In the genomic region with DNA sequence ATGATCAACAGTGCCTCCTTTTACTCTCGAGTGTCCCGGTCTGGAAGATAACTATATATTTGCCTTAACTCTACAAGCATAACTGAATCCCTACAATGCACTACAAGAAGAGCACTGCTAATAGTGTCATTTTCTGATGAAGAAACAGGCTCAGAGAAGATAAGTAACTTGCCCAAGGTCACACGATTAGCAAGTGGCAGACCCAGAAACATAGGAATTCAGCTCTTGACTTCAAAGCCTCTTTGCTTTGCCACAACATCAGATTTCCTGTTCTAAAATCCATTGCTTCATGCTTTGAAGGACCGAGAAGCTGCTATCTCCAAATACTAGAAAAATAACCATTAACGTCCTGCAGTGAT, we compare ENCODE assay signal across 2 cellular contexts.
TF ChIP-seq lines count a peak whose summit lies in the region.

No MANE protein-coding gene starts in this region.

TF ChIP-seq in IMR-90, 13 proteins besides CTCF, POLR2A, EP300 and RAD21:
- TF ChIP-seq CEBPB (IDR thresholded peaks at IDR 0.05; ENCODE audit: low read depth, low read length), result no peak
- TF ChIP-seq RFX5 (IDR thresholded peaks at IDR 0.05; ENCODE audit: low read depth, low read length), result no peak
- TF ChIP-seq MXI1 (IDR thresholded peaks at IDR 0.05; ENCODE audit: borderline replicate concordance, low read depth, low read length), result no peak
- TF ChIP-seq FOS (IDR thresholded peaks at IDR 0.05; ENCODE audit: low read depth, low read length), result no peak
- no peak for TF ChIP-seq NFE2L2 (IDR thresholded peaks at IDR 0.05; ENCODE audit: low read depth, low read length)
- no peak for TF ChIP-seq ELK1 (IDR thresholded peaks at IDR 0.05; ENCODE audit: borderline replicate concordance, low read depth, low read length)
- TF ChIP-seq BHLHE40 (IDR thresholded peaks at IDR 0.05; ENCODE audit: low read depth, low read length), result no peak
- TF ChIP-seq MAZ (IDR thresholded peaks at IDR 0.05; ENCODE audit: borderline replicate concordance, low read depth, low read length), result no peak
- no peak for TF ChIP-seq MAFK (IDR thresholded peaks at IDR 0.05; ENCODE audit: low read depth, low read length)
- TF ChIP-seq, protein P1, sequence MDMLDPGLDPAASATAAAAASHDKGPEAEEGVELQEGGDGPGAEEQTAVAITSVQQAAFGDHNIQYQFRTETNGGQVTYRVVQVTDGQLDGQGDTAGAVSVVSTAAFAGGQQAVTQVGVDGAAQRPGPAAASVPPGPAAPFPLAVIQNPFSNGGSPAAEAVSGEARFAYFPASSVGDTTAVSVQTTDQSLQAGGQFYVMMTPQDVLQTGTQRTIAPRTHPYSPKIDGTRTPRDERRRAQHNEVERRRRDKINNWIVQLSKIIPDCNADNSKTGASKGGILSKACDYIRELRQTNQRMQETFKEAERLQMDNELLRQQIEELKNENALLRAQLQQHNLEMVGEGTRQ (IDR thresholded peaks at IDR 0.05; ENCODE audit: low read depth, low read length), result no peak
- no peak for TF ChIP-seq CHD1 (IDR thresholded peaks at IDR 0.05; ENCODE audit: low read depth, low read length)
- TF ChIP-seq RCOR1 (IDR thresholded peaks at IDR 0.05; ENCODE audit: insufficient replicate concordance, low read length), result no peak
- TF ChIP-seq SMC3 (IDR thresholded peaks at IDR 0.05; ENCODE audit: low read depth, low read length), result no peak

TF ChIP-seq in K562, 482 proteins besides CTCF, POLR2A, EP300 and RAD21:
- TF ChIP-seq ZNF143 (CRISPR knock-in tag; IDR thresholded peaks at IDR 0.05) (no peak), HNRNPUL1 (IDR thresholded peaks at IDR 0.05; ENCODE audit: low read length) (no peak), TAL1 (IDR thresholded peaks at IDR 0.05) (no peak), MCM7 (IDR thresholded peaks at IDR 0.05) (no peak), SRSF3 (IDR thresholded peaks at IDR 0.05; ENCODE audit: insufficient read depth, low read length) (no peak)
- TF ChIP-seq, protein P2, sequence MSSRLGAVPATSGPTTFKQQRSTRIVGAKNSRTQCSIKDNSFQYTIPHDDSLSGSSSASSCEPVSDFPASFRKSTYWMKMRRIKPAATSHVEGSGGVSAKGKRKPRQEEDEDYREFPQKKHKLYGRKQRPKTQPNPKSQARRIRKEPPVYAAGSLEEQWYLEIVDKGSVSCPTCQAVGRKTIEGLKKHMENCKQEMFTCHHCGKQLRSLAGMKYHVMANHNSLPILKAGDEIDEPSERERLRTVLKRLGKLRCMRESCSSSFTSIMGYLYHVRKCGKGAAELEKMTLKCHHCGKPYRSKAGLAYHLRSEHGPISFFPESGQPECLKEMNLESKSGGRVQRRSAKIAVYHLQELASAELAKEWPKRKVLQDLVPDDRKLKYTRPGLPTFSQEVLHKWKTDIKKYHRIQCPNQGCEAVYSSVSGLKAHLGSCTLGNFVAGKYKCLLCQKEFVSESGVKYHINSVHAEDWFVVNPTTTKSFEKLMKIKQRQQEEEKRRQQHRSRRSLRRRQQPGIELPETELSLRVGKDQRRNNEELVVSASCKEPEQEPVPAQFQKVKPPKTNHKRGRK (tag; IDR thresholded peaks at IDR 0.05), result no peak
